Comparison of ENCODE assay signal across 20 cellular contexts in the genomic region with DNA sequence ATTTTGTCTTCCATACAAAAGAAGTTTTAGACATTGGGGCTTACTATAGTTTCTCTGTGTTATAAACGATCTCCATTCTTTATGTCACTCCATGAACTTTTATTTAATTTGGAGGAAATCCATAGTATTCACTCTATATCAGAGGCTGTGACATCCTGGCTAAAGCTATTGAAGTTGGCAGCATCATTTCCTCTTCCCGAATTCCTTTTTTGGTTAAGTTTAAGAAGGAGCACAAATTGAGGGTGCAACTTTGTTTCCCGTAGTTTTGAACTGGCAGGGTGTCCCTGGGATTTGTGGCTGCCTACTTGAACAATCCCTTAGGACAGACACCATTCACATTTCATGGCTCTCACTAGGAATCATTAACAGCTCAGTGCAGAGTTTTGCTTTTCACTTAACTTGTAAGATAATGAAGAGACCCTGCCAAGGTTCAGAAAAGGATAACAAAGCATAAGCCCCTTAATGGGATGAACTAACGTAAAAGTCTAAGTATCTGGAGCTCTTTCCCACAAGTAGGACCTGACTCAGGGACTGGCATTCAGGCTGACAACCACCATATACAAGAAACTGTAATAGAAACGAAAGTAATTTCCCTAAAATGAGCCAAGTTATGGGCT. TPM values are rescaled to one million over a fixed set of nuclear protein-coding genes. Genes with fewer than 3 reads are reported as not detected.
DNase-seq lines count a peak whose midpoint lies in the region; ATAC-seq, FAIRE-seq and TF ChIP-seq lines count a peak whose summit lies in the region.
"Had no signal": no experiment of that assay in that cellular context is flagged by ENCODE, and none has a peak within 500 bp of the region (broad histone marks: within the 10 kb centered on the region; RNA-seq: fewer than 3 reads in every experiment).

No MANE protein-coding gene starts in this region.

- H3F3A ChIP-seq in SU-DHL-6 (ENCODE audit: insufficient read depth) = peaks cover 30% of the 10 kb centered on the region

- 56% methylated on average over 5 of the region's 5 CpGs for WGBS in mammary epithelial cell (ENCODE audit: low coverage, missing lambda C conversion rate)
- 9% methylated on average over 5 of the region's 5 CpGs for WGBS in HepG2 (ENCODE audit: low lambda C conversion rate)

- H3K27ac ChIP-seq in mammary epithelial cell (ENCODE audit: insufficient read depth, low read depth, low read length) = no peak overlapping the region
- no peak overlapping the region for H3K27ac ChIP-seq in breast epithelium
- no peak overlapping the region for H3K27ac ChIP-seq in SU-DHL-6 (ENCODE audit: low read depth, low read length)
- no peak overlapping the region for H3K27ac ChIP-seq in HepG2 (ENCODE audit: extremely low read length, insufficient read depth, low read length)
- H3K27ac ChIP-seq: adrenal gland, HL-60, neutrophil had no signal

- H3K27me3 Mint-ChIP-seq in stimulated activated naive CD8-positive, alpha-beta T cell treated with anti-CD3 and anti-CD28 coated beads, Interleukin-15, amount 100 ng/mL, for 72 hours = no peaks in the 10 kb centered on the region

- H3K4me3 ChIP-seq in mammary epithelial cell (replicated peaks in 1 of 3; ENCODE audit: insufficient read depth in 1 of 3, low read depth in 2 of 3, low read length in 3 of 3) (no peak overlapping the region), breast epithelium (no peak overlapping the region), SU-DHL-6 (ENCODE audit: insufficient read depth, low read length, poor library complexity, severe bottlenecking) (peak overlapping the region; percentile 2), HepG2 (replicated peaks in 1 of 3; ENCODE audit: insufficient read depth in 1 of 3, low read depth in 2 of 3, low read length in 3 of 3) (no peak overlapping the region)
- H3K4me3 ChIP-seq: adrenal gland, K562 had no signal

- FAIRE-seq in HepG2 (lab: Jason Lieb, UNC) = no peak
- FAIRE-seq: islet of Langerhans, K562 had no signal

- peak overlapping the region; percentile 7 to 25 for H3K4me3 Mint-ChIP-seq in stimulated activated naive CD8-positive, alpha-beta T cell treated with anti-CD3 and anti-CD28 coated beads, Interleukin-15, amount 100 ng/mL, for 72 hours
- H3K4me3 Mint-ChIP-seq: activated CD8-positive, alpha-beta T cell treated with anti-CD3 and anti-CD28 coated beads, Interleukin-2, amount 10 ng/mL, durations not matched to agents 7 days and 5 days had no signal

- no peak for TF ChIP-seq CTCF in mammary epithelial cell (conservative IDR thresholded peaks at IDR 0.05 in 1 of 2, IDR thresholded peaks at IDR 0.05 in 1 of 2; ENCODE audit: extremely low read depth in 1 of 2, insufficient read depth in 1 of 2, low read depth in 1 of 2, low read length in 2 of 2)
- TF ChIP-seq CTCF in breast epithelium (IDR thresholded peaks at IDR 0.05) = no peak
- no peak for TF ChIP-seq CTCF in SU-DHL-6 (IDR thresholded peaks at IDR 0.05; ENCODE audit: insufficient read depth, low read length, poor library complexity, severe bottlenecking)
- no peak for TF ChIP-seq CTCF in HepG2 (CRISPR knock-in tag; IDR thresholded peaks at IDR 0.05)

- TF ChIP-seq RAD21 in HepG2 (CRISPR knock-in tag; IDR thresholded peaks at IDR 0.05) = no peak

- H3K9me3 ChIP-seq in mammary epithelial cell (replicated peaks; ENCODE audit: insufficient read depth, low read length) (no peaks in the 10 kb centered on the region), breast epithelium (no peaks in the 10 kb centered on the region), SU-DHL-6 (ENCODE audit: insufficient read depth, low read length) (no peaks in the 10 kb centered on the region), HepG2 (ENCODE audit: low read length) (no peaks in the 10 kb centered on the region)
- H3K9me3 ChIP-seq: adrenal gland, neutrophil had no signal

- no peak for TF ChIP-seq EP300 in HepG2 (IDR thresholded peaks at IDR 0.05; ENCODE audit: low read depth in 2 of 2, low read length in 2 of 2)
- no peak for TF ChIP-seq EP300 in HepG2 (CRISPR knock-in tag; IDR thresholded peaks at IDR 0.05; ENCODE audit: borderline replicate concordance)

- intact Hi-C loops in mammary epithelial cell (cut with micrococcal nuclease) (no loop called here), breast epithelium (cut with DNase I; ENCODE audit: low total_unique reads) (no loop called here), HepG2 (cut with micrococcal nuclease; ENCODE audit: unreplicated experiment) (no loop called here)

- H3K4me2 ChIP-seq in mammary epithelial cell (ENCODE audit: insufficient read depth, low read depth, low read length) = no peak overlapping the region
- H3K4me2 ChIP-seq in SU-DHL-6 (ENCODE audit: low read depth, low read length, poor library complexity, severe bottlenecking) = peak overlapping the region; percentile 50
- H3K4me2 ChIP-seq in HepG2 (ENCODE audit: low read depth, low read length) = no peak overlapping the region

- H2AFZ ChIP-seq in mammary epithelial cell (ENCODE audit: low read depth, low read length) = peak overlapping the region; percentile 12
- no peak overlapping the region for H2AFZ ChIP-seq in SU-DHL-6 (ENCODE audit: low read depth, low read length, severe bottlenecking)
- H2AFZ ChIP-seq in HepG2 (ENCODE audit: low read length) = no peak overlapping the region

- H3K4me1 ChIP-seq in mammary epithelial cell (ENCODE audit: insufficient read depth, low read length) = no peaks in the 10 kb centered on the region
- no peaks in the 10 kb centered on the region for H3K4me1 ChIP-seq in breast epithelium
- H3K4me1 ChIP-seq in HepG2 (ENCODE audit: insufficient read depth, low read length) = no peaks in the 10 kb centered on the region
- H3K4me1 ChIP-seq: adrenal gland had no signal

- BruUV-seq in mammary epithelial cell (replicated peaks; lab: Mats Ljungman, UMichigan) = no TSS peak
- no TSS peak for BruUV-seq in HepG2 (replicated peaks; lab: Mats Ljungman, UMichigan)

- H3K36me3 ChIP-seq in mammary epithelial cell (ENCODE audit: insufficient read depth, low read length) (no peaks in the 10 kb centered on the region), breast epithelium (no peaks in the 10 kb centered on the region), SU-DHL-6 (ENCODE audit: low read length) (no peaks in the 10 kb centered on the region), HepG2 (replicated peaks in 1 of 2; ENCODE audit: control insufficient read depth in 1 of 2, insufficient read depth in 2 of 2, low read length in 2 of 2) (no peaks in the 10 kb centered on the region)
- H3K36me3 ChIP-seq: adrenal gland, neutrophil had no signal

- DNase-seq in mammary epithelial cell (no peak), breast epithelium (ENCODE audit: low spot score in 2 of 2) (no peak), glomerular visceral epithelial cell (ENCODE audit: extremely low spot score) (peak; percentile 36), DMS153 treated with DMSO at 0.1 percent for 48 hours (lab: John Stamatoyannopoulos, UW; ENCODE audit: unreplicated experiment) (no peak), ecto neural progenitor cell (ENCODE audit: low spot score) (no peak), HepG2 (ENCODE audit: low spot score) (no peak)
- no peak for DNase-seq in stimulated activated naive CD8-positive, alpha-beta T cell treated with anti-CD3 and anti-CD28 coated beads, Interleukin-15, amount 100 ng/mL, for 72 hours
- DNase-seq: activated CD8-positive, alpha-beta T cell treated with anti-CD3 and anti-CD28 coated beads, Interleukin-2, amount 10 ng/mL, durations not matched to agents 7 days and 5 days; adrenal gland; mesenchymal stem cell; NCI-H2029; NCI-H446 treated with DMSO at 0.1 percent for 48 hours; retina; stimulated activated naive CD4-positive, alpha-beta T cell; T-helper 1 cell had no signal

- CTCF ChIA-PET in mammary epithelial cell (lab: Charles Lee; ENCODE audit: low non-redundant PET) = no interaction called here
- CTCF ChIA-PET in HepG2 (lab: Yijun Ruan, JAX; ENCODE audit: low intra/inter-chr PET ratio, low total read pairs) = no interaction called here

- no peaks in the 10 kb centered on the region for H3K79me2 ChIP-seq in mammary epithelial cell (ENCODE audit: insufficient read depth, low read length)
- no peaks in the 10 kb centered on the region for H3K79me2 ChIP-seq in SU-DHL-6 (ENCODE audit: insufficient read depth, low read length)
- H3K79me2 ChIP-seq in HepG2 (ENCODE audit: insufficient read depth, low read length) = no peaks in the 10 kb centered on the region

- peaks cover 53% of the 10 kb centered on the region for H3K4me1 Mint-ChIP-seq in stimulated activated naive CD8-positive, alpha-beta T cell treated with anti-CD3 and anti-CD28 coated beads, Interleukin-15, amount 100 ng/mL, for 72 hours

- H3K9ac ChIP-seq in mammary epithelial cell (ENCODE audit: insufficient read depth, low read length) (no peak overlapping the region), SU-DHL-6 (ENCODE audit: low read length) (no peak overlapping the region), HepG2 (ENCODE audit: insufficient read depth, low read depth, low read length) (no peak overlapping the region)

- dilution Hi-C loops in mammary epithelial cell (cut with HindIII; ENCODE audit: low sequenced_read_pairs) = loop anchor here (5.0 kb wide), 1 partner anchor 63 kb away; no protein-coding TSS in a partner anchor

- TF ChIP-seq POLR2A in breast epithelium (IDR thresholded peaks at IDR 0.05) = no peak
- no peak for TF ChIP-seq POLR2A in HepG2 (IDR thresholded peaks at IDR 0.05; ENCODE audit: insufficient read depth in 1 of 2, low read depth in 2 of 2, low read length in 2 of 2)

- no peak for ATAC-seq in stimulated activated naive CD8-positive, alpha-beta T cell treated with anti-CD3 and anti-CD28 coated beads, Interleukin-15, amount 100 ng/mL, for 72 hours
- no peak for ATAC-seq in HepG2
- ATAC-seq: activated CD8-positive, alpha-beta T cell treated with anti-CD3 and anti-CD28 coated beads, Interleukin-2, amount 10 ng/mL, durations not matched to agents 7 days and 5 days had no signal

- peak overlapping the region in 1 of 2 donors; percentile 7 for H3K27ac Mint-ChIP-seq in stimulated activated naive CD8-positive, alpha-beta T cell treated with anti-CD3 and anti-CD28 coated beads, Interleukin-15, amount 100 ng/mL, for 72 hours
- H3K27ac Mint-ChIP-seq: activated CD8-positive, alpha-beta T cell treated with anti-CD3 and anti-CD28 coated beads, Interleukin-2, amount 10 ng/mL, durations not matched to agents 7 days and 5 days had no signal

- H3K9me3 Mint-ChIP-seq in stimulated activated naive CD8-positive, alpha-beta T cell treated with anti-CD3 and anti-CD28 coated beads, Interleukin-15, amount 100 ng/mL, for 72 hours = no peaks in the 10 kb centered on the region

- POLR2A ChIA-PET in HepG2 (lab: Yijun Ruan, JAX) = no interaction called here

- in situ Hi-C loops in mammary epithelial cell (cut with MboI; ENCODE audit: low sequenced_read_pairs in 2 of 2) = no loop called here
- in situ Hi-C loops in HepG2 (cut with HindIII; ENCODE audit: extremely low pct_ligation_motif_present, low pct_unique_long_range_greater_than_20kb) = no loop called here

- H4K20me1 ChIP-seq in mammary epithelial cell (ENCODE audit: insufficient read depth, low read length) = no peaks in the 10 kb centered on the region
- no peaks in the 10 kb centered on the region for H4K20me1 ChIP-seq in SU-DHL-6 (ENCODE audit: low read depth, low read length)
- no peaks in the 10 kb centered on the region for H4K20me1 ChIP-seq in HepG2 (ENCODE audit: insufficient read depth, low read length)

- H3K27me3 ChIP-seq in mammary epithelial cell (ENCODE audit: insufficient read depth, low read length) = no peaks in the 10 kb centered on the region
- peaks cover 0 to 4% of the 10 kb centered on the region in 2 donors for H3K27me3 ChIP-seq in breast epithelium
- no peaks in the 10 kb centered on the region for H3K27me3 ChIP-seq in SU-DHL-6 (ENCODE audit: low read length)
- peaks cover 0 to 1% of the 10 kb centered on the region in 2 experiments; a peak in 2 of 5 replicates for H3K27me3 ChIP-seq in HepG2 (ENCODE audit: control insufficient read depth in 1 of 2, insufficient read depth in 2 of 2, low read length in 2 of 2)
- H3K27me3 ChIP-seq: adrenal gland, neutrophil had no signal

- H3K9me2 ChIP-seq in SU-DHL-6 (replicated peaks; ENCODE audit: insufficient read depth, low read length) = no peaks in the 10 kb centered on the region

RNA-seq across cellular contexts. Expression of a gene that starts 13.9 kb away (rescaled TPM):
- 1 to 10 TPM; 3.7 to 4.2 TPM for total RNA-seq in mammary epithelial cell
- polyA plus RNA-seq in mammary epithelial cell = 11.5 TPM
- 16.4 TPM for polyA minus RNA-seq in mammary epithelial cell
- 100 to 1,000 TPM in 1 of 3 donors, 10 to 100 TPM in 2; 28.2 to 133 (median 64.6) TPM for total RNA-seq in breast epithelium
- total RNA-seq in HepG2 (2016; rRNA removed; fragmentation: Illumina TruSeq; extraction: Trizol) = not detected in 2 replicates
- total RNA-seq in HepG2 (2016; cell fraction: cytosol; rRNA removed; fragmentation: Illumina TruSeq; extraction: Trizol; ENCODE audit: low read depth) = not detected in 2 replicates
- total RNA-seq in HepG2 (2016; cell fraction: insoluble cytoplasmic fraction; rRNA removed; fragmentation: Illumina TruSeq; extraction: Trizol) = not detected in 2 replicates
- not detected in 2 replicates for total RNA-seq in HepG2 (2016; cell fraction: membrane; rRNA removed; fragmentation: Illumina TruSeq; extraction: Trizol)
- total RNA-seq in HepG2 (2016; cell fraction: nucleus; rRNA removed; fragmentation: Illumina TruSeq; extraction: Trizol) = not detected in 2 replicates
- polyA plus RNA-seq in HepG2 (2011; rRNA removed) = not detected in 2 replicates
- not detected in 2 replicates for polyA plus RNA-seq in HepG2 (2011; cell fraction: cytosol; rRNA removed)
- not detected in 2 replicates for polyA plus RNA-seq in HepG2 (2011; cell fraction: nucleus; rRNA removed)
- not detected in 2 replicates for polyA plus RNA-seq in HepG2 (2012)
- polyA plus RNA-seq in HepG2 (2016; cell fraction: cytosol; fragmentation: Illumina TruSeq; extraction: Trizol; ENCODE audit: low read depth) = not detected in 2 replicates
- polyA plus RNA-seq in HepG2 (2016; cell fraction: insoluble cytoplasmic fraction; fragmentation: Illumina TruSeq; extraction: Trizol; ENCODE audit: low read depth) = not detected in 2 replicates
- polyA plus RNA-seq in HepG2 (2016; cell fraction: membrane; fragmentation: Illumina TruSeq; extraction: Trizol; ENCODE audit: low read depth) = not detected in 2 replicates
- polyA plus RNA-seq in HepG2 (2016; cell fraction: nucleus; fragmentation: Illumina TruSeq; extraction: Trizol; ENCODE audit: insufficient read depth, low read depth) = not detected in 2 replicates
- polyA minus RNA-seq in HepG2 (2011; rRNA and poly(A)+ RNA removed; ENCODE audit: low replicate concordance) = 0.33 TPM in 1 of 2 replicates, not detected in the other
- not detected in 2 replicates for polyA minus RNA-seq in HepG2 (2011; cell fraction: cytosol; rRNA and poly(A)+ RNA removed)
- not detected in 2 replicates for polyA minus RNA-seq in HepG2 (2011; cell fraction: nucleus; rRNA and poly(A)+ RNA removed)

Comparison
In these comparisons a context has a peak if more than half of its experiments do, and no peak if none do; other contexts are left out.
1. RNA of a gene that starts 13.9 kb away (total RNA-seq): 28.2 to 133 TPM in breast epithelium; 3.7 to 4.2 TPM in mammary epithelial cell and not detected in HepG2; every median in the first group is over 4 times any median in the second.